In genomic region chr2:99079226-99079625, GRCh38 we compare ENCODE assay signal across 16 cellular contexts.
"Had no signal": no experiment of that assay in that cellular context is flagged by ENCODE, and none has a peak within 500 bp of the region (broad histone marks: within the 10 kb centered on the region; RNA-seq: fewer than 3 reads in every experiment).

No MANE protein-coding gene starts in this region.

- H3K4me3 ChIP-seq: cardiac muscle cell, colonic mucosa, psoas muscle, testis, upper lobe of right lung had no signal

- H3K36me3 ChIP-seq: cardiac muscle cell, colonic mucosa, upper lobe of right lung had no signal

- DNase-seq: activated CD4-positive, alpha-beta T cell treated with anti-CD3 and anti-CD28 coated beads for 4 hours; activated CD8-positive, alpha-beta memory T cell treated with anti-CD3 and anti-CD28 coated beads, Interleukin-2, amount 50 U/mL, for 48 hours; activated CD8-positive, alpha-beta T cell treated with anti-CD3 and anti-CD28 coated beads, Interleukin-2, amount 10 ng/mL, durations not matched to agents 7 days and 5 days; activated naive CD8-positive, alpha-beta T cell treated with anti-CD3 and anti-CD28 coated beads, Interleukin-2, amount 10 ng/mL, durations not matched to agents 7 days and 5 days; anterior cingulate cortex; colonic mucosa; effector CD8-positive, alpha-beta T cell; glutamatergic neuron; psoas muscle; stimulated activated CD4-positive, alpha-beta T cell treated with anti-CD3 and anti-CD28 coated beads, Interleukin-12 subunit alpha, Interleukin-12 subunit beta, amount 100 ng/mL, for 4 hours; stimulated activated naive CD8-positive, alpha-beta T cell treated with anti-CD3 and anti-CD28 coated beads, Interleukin-15, Interleukin-2, amounts not matched to agents 100 U/mL and 50 U/mL, for 24 hours; testis; upper lobe of right lung had no signal

- H3K27ac ChIP-seq: cardiac muscle cell, colonic mucosa, psoas muscle, testis, upper lobe of right lung had no signal

- H3K9me3 ChIP-seq: colonic mucosa, psoas muscle, testis, upper lobe of right lung had no signal

- ATAC-seq: activated CD8-positive, alpha-beta T cell treated with anti-CD3 and anti-CD28 coated beads, Interleukin-2, amount 10 ng/mL, durations not matched to agents 7 days and 5 days; left lobe of liver; psoas muscle; sciatic nerve; stimulated activated naive CD8-positive, alpha-beta T cell treated with anti-CD3 and anti-CD28 coated beads, Interleukin-15, Interleukin-2, amounts not matched to agents 100 U/mL and 50 U/mL, for 24 hours; upper lobe of right lung had no signal

- H3K27me3 ChIP-seq: colonic mucosa, testis had no signal

- H3K4me1 ChIP-seq: colonic mucosa, psoas muscle, testis, upper lobe of right lung had no signal
